In genomic region chr7:156558198-156558597, GRCh38 we compare ENCODE assay signal across 19 cellular contexts.
A peak's percentile ranks its signal among the peaks of the same experiment; 100 is the strongest.
DNase-seq lines count a peak whose midpoint lies in the region; ATAC-seq and TF ChIP-seq lines count a peak whose summit lies in the region.
"Had no signal": no experiment of that assay in that cellular context is flagged by ENCODE, and none has a peak within 500 bp of the region (broad histone marks: within the 10 kb centered on the region; RNA-seq: fewer than 3 reads in every experiment).

No MANE protein-coding gene starts in this region.

- intact Hi-C loops in PC-9 (cut with micrococcal nuclease; ENCODE audit: unreplicated experiment): no loop called here

- no peaks in the 10 kb centered on the region for H3K79me2 ChIP-seq in PC-9 (ENCODE audit: low read depth)

- peak; percentile 27 for DNase-seq in H4 (ENCODE audit: low spot score)
- DNase-seq in PC-9: peak; percentile 35 to 67
- peak; percentile 28 for DNase-seq in cerebellar cortex (ENCODE audit: low spot score)
- peak; percentile 23 for DNase-seq in non-pigmented ciliary epithelial cell (ENCODE audit: low read depth)
- no peak for DNase-seq in upper lobe of left lung
- no peak for DNase-seq in NCI-H2196 treated with DMSO at 0.1 percent for 48 hours (lab: John Stamatoyannopoulos, UW; ENCODE audit: unreplicated experiment)
- DNase-seq in activated CD4-positive, alpha-beta T cell treated with anti-CD3 and anti-CD28 coated beads for 4 hours: no peak
- DNase-seq: activated CD4-positive, CD25-positive, alpha-beta regulatory T cell; activated CD8-positive, alpha-beta memory T cell treated with anti-CD3 and anti-CD28 coated beads, Interleukin-2, amount 50 U/mL, for 4 hours; activated naive CD4-positive, alpha-beta T cell treated with anti-CD3 and anti-CD28 coated beads, Interleukin-2, amount 50 U/mL, for 16 hours; cerebellar nuclear complex; heart right ventricle; left lung; naive thymus-derived CD4-positive, alpha-beta T cell; NCI-H345; stimulated activated CD4-positive, alpha-beta T cell treated with anti-CD3 and anti-CD28 coated beads, Interleukin-15, amount 100 ng/mL, for 24 hours; SW 1271 had no signal

- H2AFZ ChIP-seq in PC-9: no peak overlapping the region

- no peak for ATAC-seq in upper lobe of left lung (ENCODE audit: low FRiP score in 2 of 2)
- ATAC-seq: heart right ventricle; left lung; naive thymus-derived CD4-positive, alpha-beta T cell had no signal

- no peak for TF ChIP-seq POLR2A in upper lobe of left lung (IDR thresholded peaks at IDR 0.05)

- POLR2A ChIA-PET in PC-9 (lab: Charles Lee; ENCODE audit: unreplicated experiment): no interaction called here

- no peak for TF ChIP-seq CTCF in PC-9 (conservative IDR thresholded peaks at IDR 0.05)
- TF ChIP-seq CTCF in upper lobe of left lung (IDR thresholded peaks at IDR 0.05): no peak

- CTCF ChIA-PET in PC-9 (lab: Charles Lee): no interaction called here

- TF ChIP-seq EP300 in upper lobe of left lung (IDR thresholded peaks at IDR 0.05): no peak

- no peak overlapping the region for H3K27ac ChIP-seq in PC-9
- no peak overlapping the region for H3K27ac ChIP-seq in upper lobe of left lung
- H3K27ac ChIP-seq: heart right ventricle, left lung, prostate gland, thoracic aorta had no signal

- H3K4me1 ChIP-seq in PC-9 (replicated peaks; ENCODE audit: insufficient read depth) (no peaks in the 10 kb centered on the region), upper lobe of left lung (no peaks in the 10 kb centered on the region)
- H3K4me1 ChIP-seq: heart right ventricle, left lung, prostate gland had no signal

- H3K36me3 ChIP-seq in PC-9 (ENCODE audit: low read depth) (no peaks in the 10 kb centered on the region), upper lobe of left lung (no peaks in the 10 kb centered on the region)
- H3K36me3 ChIP-seq: heart right ventricle, left lung, prostate gland, thoracic aorta had no signal

- H3K4me3 ChIP-seq in PC-9 (no peak overlapping the region), upper lobe of left lung (no peak overlapping the region)
- H3K4me3 ChIP-seq: heart right ventricle, left lung, prostate gland, thoracic aorta had no signal

- no peaks in the 10 kb centered on the region for H4K20me1 ChIP-seq in PC-9 (ENCODE audit: insufficient read depth)

- H3K27me3 ChIP-seq in PC-9 (ENCODE audit: insufficient read depth, low read depth) (peaks cover 66% of the 10 kb centered on the region), upper lobe of left lung (no peaks in the 10 kb centered on the region)
- H3K27me3 ChIP-seq: left lung had no signal

- no peaks in the 10 kb centered on the region for H3F3A ChIP-seq in PC-9 (ENCODE audit: insufficient read depth, low read depth)

- H3K9me3 ChIP-seq in PC-9 (ENCODE audit: insufficient read depth, low read depth) (no peaks in the 10 kb centered on the region), upper lobe of left lung (no peaks in the 10 kb centered on the region)
- H3K9me3 ChIP-seq: heart right ventricle, left lung, prostate gland, thoracic aorta had no signal

- 88 to 91% methylated on average over 4 of the region's 4 CpGs for WGBS in upper lobe of left lung, 2 donors

- no TSS peak for BruUV-seq in PC-9 (replicated peaks; lab: Mats Ljungman, UMichigan)

- no peaks in the 10 kb centered on the region for H3K9me2 ChIP-seq in PC-9 (ENCODE audit: insufficient read depth)

- H3K4me2 ChIP-seq in PC-9: no peak overlapping the region

Comparison
In these comparisons a context has a peak if more than half of its experiments do, and no peak if none do; other contexts are left out.
1. DNase-seq: peak in H4 (single experiment), PC-9 (2 of 2), cerebellar cortex (single experiment) and non-pigmented ciliary epithelial cell (single experiment); none in upper lobe of left lung (0 of 2), NCI-H2196 treated with DMSO at 0.1 percent for 48 hours (single experiment) and activated CD4-positive, alpha-beta T cell treated with anti-CD3 and anti-CD28 coated beads for 4 hours (0 of 2).